Comparison of ENCODE assay signal across 1 cellular context in the genomic region with DNA sequence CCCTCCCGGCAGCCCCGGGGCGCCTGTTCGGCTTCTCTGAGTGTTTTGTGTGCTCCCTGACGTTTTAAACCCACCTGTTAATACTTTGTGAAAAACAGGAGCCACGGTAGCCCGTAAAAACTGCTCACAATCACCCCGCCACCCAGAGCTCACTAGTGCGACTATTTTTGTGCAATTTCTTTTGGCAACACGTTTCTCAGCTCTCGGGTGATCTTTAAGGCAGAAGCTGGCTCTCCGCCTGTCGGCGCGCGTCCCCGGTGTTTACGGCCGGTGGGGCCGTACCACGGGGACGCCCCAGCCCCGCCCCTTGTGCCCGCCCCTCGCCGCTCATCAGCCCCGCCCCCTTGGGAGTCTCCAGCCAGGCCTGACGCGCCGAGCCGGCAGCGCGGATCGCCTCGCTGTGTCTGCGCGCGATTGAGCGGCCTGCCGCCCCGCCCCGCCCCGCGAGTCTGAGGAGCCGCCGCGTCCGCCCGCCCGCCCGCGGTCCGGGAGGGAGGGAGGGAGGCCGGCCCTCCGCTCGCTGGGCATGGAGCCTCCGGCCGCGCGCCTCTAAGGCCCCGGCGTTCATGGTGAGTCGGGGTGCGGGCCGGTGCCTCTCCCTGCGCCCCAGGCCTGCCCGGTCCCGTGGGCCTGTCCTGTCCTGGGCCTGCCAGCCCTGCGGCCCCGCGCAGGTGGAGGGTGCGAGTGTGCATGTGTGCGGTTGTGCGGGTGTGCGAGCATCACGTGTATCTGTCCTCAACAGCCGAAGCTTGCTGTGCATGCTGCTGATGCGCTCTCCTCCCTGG.
TF ChIP-seq lines count a peak whose summit lies in the region.

No MANE protein-coding gene starts in this region.

TF ChIP-seq in HepG2, 621 proteins besides CTCF, POLR2A, EP300 and RAD21 (continued from another document and continues in another):
- TF ChIP-seq, protein P1, sequence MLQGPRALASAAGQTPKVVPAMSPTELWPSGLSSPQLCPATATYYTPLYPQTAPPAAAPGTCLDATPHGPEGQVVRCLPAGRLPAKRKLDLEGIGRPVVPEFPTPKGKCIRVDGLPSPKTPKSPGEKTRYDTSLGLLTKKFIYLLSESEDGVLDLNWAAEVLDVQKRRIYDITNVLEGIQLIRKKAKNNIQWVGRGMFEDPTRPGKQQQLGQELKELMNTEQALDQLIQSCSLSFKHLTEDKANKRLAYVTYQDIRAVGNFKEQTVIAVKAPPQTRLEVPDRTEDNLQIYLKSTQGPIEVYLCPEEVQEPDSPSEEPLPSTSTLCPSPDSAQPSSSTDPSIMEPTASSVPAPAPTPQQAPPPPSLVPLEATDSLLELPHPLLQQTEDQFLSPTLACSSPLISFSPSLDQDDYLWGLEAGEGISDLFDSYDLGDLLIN (CRISPR knock-in tag; IDR thresholded peaks at IDR 0.05; ENCODE audit: borderline replicate concordance) = no peak
- TF ChIP-seq U2AF1 (optimal IDR thresholded peaks at IDR 0.05; ENCODE audit: low read depth, low read length) (no peak), SMYD3 (CRISPR knock-in tag; IDR thresholded peaks at IDR 0.05) (no peak), ZNF3 (CRISPR knock-in tag; IDR thresholded peaks at IDR 0.05) (no peak), HNRNPUL1 (IDR thresholded peaks at IDR 0.05; ENCODE audit: low read depth, low read length) (no peak), ZNF768 (CRISPR knock-in tag; IDR thresholded peaks at IDR 0.05) (peak; percentile 78), ZNF121 (CRISPR knock-in tag; IDR thresholded peaks at IDR 0.05) (no peak), ZNF30 (CRISPR knock-in tag; IDR thresholded peaks at IDR 0.05) (no peak), EEA1 (CRISPR knock-in tag; IDR thresholded peaks at IDR 0.05; ENCODE audit: borderline replicate concordance) (0 out of 2 replicates have a peak, but pooled peaks have one; percentile 29), NCOA5 (CRISPR knock-in tag; IDR thresholded peaks at IDR 0.05) (no peak), HDAC2 (CRISPR knock-in tag; IDR thresholded peaks at IDR 0.05) (peak; percentile 41; the same call in 1 of the 2 replicates), KLF6 (CRISPR knock-in tag; IDR thresholded peaks at IDR 0.05) (no peak; the same call in 1 of the 2 replicates), SMAD9 (CRISPR knock-in tag; IDR thresholded peaks at IDR 0.05) (no peak), ZNF772 (CRISPR knock-in tag; IDR thresholded peaks at IDR 0.05) (peak; percentile 57; the same call in 1 of the 2 replicates), KLF12 (CRISPR knock-in tag; IDR thresholded peaks at IDR 0.05; ENCODE audit: borderline replicate concordance) (peak; percentile 85), ZMYM3 (CRISPR knock-in tag; IDR thresholded peaks at IDR 0.05) (no peak), MED8 (CRISPR knock-in tag; IDR thresholded peaks at IDR 0.05; ENCODE audit: insufficient replicate concordance) (no peak), ZNF232 (CRISPR knock-in tag; IDR thresholded peaks at IDR 0.05; ENCODE audit: borderline replicate concordance) (0 out of 2 replicates have a peak, but pooled peaks have one; percentile 29), PAWR (CRISPR knock-in tag; IDR thresholded peaks at IDR 0.05; ENCODE audit: borderline replicate concordance) (no peak), ZSCAN20 (CRISPR knock-in tag; IDR thresholded peaks at IDR 0.05; ENCODE audit: borderline replicate concordance) (no peak), ZNF879 (CRISPR knock-in tag; IDR thresholded peaks at IDR 0.05) (no peak), YEATS2 (CRISPR knock-in tag; IDR thresholded peaks at IDR 0.05; ENCODE audit: borderline replicate concordance) (peak; percentile 1; the same call in 1 of the 2 replicates), HHEX (CRISPR knock-in tag; IDR thresholded peaks at IDR 0.05) (no peak), BORCS8-MEF2B (CRISPR knock-in tag; IDR thresholded peaks at IDR 0.05) (peak; percentile 63; the same call in 1 of the 2 replicates), ZBTB8A (CRISPR knock-in tag; IDR thresholded peaks at IDR 0.05; ENCODE audit: borderline replicate concordance, low read depth) (no peak; the same call in 1 of the 2 replicates), ZNF607 (CRISPR knock-in tag; IDR thresholded peaks at IDR 0.05; ENCODE audit: borderline replicate concordance) (no peak), ZNF296 (CRISPR knock-in tag; conservative IDR thresholded peaks at IDR 0.05) (no peak), MBD4 (IDR thresholded peaks at IDR 0.05; ENCODE audit: borderline replicate concordance, low read length) (no peak), SMAD1 (CRISPR knock-in tag; IDR thresholded peaks at IDR 0.05; ENCODE audit: borderline replicate concordance, low read depth) (peak; percentile 50), SETDB1 (CRISPR knock-in tag; IDR thresholded peaks at IDR 0.05; ENCODE audit: borderline replicate concordance) (no peak)
- TF ChIP-seq, protein P2, sequence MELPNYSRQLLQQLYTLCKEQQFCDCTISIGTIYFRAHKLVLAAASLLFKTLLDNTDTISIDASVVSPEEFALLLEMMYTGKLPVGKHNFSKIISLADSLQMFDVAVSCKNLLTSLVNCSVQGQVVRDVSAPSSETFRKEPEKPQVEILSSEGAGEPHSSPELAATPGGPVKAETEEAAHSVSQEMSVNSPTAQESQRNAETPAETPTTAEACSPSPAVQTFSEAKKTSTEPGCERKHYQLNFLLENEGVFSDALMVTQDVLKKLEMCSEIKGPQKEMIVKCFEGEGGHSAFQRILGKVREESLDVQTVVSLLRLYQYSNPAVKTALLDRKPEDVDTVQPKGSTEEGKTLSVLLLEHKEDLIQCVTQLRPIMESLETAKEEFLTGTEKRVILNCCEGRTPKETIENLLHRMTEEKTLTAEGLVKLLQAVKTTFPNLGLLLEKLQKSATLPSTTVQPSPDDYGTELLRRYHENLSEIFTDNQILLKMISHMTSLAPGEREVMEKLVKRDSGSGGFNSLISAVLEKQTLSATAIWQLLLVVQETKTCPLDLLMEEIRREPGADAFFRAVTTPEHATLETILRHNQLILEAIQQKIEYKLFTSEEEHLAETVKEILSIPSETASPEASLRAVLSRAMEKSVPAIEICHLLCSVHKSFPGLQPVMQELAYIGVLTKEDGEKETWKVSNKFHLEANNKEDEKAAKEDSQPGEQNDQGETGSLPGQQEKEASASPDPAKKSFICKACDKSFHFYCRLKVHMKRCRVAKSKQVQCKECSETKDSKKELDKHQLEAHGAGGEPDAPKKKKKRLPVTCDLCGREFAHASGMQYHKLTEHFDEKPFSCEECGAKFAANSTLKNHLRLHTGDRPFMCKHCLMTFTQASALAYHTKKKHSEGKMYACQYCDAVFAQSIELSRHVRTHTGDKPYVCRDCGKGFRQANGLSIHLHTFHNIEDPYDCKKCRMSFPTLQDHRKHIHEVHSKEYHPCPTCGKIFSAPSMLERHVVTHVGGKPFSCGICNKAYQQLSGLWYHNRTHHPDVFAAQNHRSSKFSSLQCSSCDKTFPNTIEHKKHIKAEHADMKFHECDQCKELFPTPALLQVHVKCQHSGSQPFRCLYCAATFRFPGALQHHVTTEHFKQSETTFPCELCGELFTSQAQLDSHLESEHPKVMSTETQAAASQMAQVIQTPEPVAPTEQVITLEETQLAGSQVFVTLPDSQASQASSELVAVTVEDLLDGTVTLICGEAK (IDR thresholded peaks at IDR 0.05) = no peak
- TF ChIP-seq, protein P2 (CRISPR knock-in tag; IDR thresholded peaks at IDR 0.05) = no peak
- TF ChIP-seq, protein P3, sequence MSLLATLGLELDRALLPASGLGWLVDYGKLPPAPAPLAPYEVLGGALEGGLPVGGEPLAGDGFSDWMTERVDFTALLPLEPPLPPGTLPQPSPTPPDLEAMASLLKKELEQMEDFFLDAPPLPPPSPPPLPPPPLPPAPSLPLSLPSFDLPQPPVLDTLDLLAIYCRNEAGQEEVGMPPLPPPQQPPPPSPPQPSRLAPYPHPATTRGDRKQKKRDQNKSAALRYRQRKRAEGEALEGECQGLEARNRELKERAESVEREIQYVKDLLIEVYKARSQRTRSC (CRISPR knock-in tag; IDR thresholded peaks at IDR 0.05; ENCODE audit: low read depth) = 0 out of 2 replicates have a peak, but pooled peaks have one; percentile 48
- TF ChIP-seq, protein P4, sequence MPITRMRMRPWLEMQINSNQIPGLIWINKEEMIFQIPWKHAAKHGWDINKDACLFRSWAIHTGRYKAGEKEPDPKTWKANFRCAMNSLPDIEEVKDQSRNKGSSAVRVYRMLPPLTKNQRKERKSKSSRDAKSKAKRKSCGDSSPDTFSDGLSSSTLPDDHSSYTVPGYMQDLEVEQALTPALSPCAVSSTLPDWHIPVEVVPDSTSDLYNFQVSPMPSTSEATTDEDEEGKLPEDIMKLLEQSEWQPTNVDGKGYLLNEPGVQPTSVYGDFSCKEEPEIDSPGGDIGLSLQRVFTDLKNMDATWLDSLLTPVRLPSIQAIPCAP (CRISPR knock-in tag; IDR thresholded peaks at IDR 0.05; ENCODE audit: low read depth) = no peak
- TF ChIP-seq, protein P5, sequence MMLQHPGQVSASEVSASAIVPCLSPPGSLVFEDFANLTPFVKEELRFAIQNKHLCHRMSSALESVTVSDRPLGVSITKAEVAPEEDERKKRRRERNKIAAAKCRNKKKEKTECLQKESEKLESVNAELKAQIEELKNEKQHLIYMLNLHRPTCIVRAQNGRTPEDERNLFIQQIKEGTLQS (CRISPR knock-in tag; IDR thresholded peaks at IDR 0.05) = no peak
- TF ChIP-seq, protein P6, sequence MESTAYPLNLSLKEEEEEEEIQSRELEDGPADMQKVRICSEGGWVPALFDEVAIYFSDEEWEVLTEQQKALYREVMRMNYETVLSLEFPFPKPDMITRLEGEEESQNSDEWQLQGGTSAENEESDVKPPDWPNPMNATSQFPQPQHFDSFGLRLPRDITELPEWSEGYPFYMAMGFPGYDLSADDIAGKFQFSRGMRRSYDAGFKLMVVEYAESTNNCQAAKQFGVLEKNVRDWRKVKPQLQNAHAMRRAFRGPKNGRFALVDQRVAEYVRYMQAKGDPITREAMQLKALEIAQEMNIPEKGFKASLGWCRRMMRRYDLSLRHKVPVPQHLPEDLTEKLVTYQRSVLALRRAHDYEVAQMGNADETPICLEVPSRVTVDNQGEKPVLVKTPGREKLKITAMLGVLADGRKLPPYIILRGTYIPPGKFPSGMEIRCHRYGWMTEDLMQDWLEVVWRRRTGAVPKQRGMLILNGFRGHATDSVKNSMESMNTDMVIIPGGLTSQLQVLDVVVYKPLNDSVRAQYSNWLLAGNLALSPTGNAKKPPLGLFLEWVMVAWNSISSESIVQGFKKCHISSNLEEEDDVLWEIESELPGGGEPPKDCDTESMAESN (CRISPR knock-in tag; conservative IDR thresholded peaks at IDR 0.05) = peak; percentile 48; the same call in 1 of the 2 replicates
- TF ChIP-seq, protein P7, sequence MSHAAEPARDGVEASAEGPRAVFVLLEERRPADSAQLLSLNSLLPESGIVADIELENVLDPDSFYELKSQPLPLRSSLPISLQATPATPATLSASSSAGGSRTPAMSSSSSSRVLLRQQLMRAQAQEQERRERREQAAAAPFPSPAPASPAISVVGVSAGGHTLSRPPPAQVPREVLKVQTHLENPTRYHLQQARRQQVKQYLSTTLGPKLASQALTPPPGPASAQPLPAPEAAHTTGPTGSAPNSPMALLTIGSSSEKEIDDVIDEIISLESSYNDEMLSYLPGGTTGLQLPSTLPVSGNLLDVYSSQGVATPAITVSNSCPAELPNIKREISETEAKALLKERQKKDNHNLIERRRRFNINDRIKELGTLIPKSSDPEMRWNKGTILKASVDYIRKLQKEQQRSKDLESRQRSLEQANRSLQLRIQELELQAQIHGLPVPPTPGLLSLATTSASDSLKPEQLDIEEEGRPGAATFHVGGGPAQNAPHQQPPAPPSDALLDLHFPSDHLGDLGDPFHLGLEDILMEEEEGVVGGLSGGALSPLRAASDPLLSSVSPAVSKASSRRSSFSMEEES (CRISPR knock-in tag; IDR thresholded peaks at IDR 0.05) = 0 out of 2 replicates have a peak, but pooled peaks have one; percentile 36
- TF ChIP-seq, protein P8, sequence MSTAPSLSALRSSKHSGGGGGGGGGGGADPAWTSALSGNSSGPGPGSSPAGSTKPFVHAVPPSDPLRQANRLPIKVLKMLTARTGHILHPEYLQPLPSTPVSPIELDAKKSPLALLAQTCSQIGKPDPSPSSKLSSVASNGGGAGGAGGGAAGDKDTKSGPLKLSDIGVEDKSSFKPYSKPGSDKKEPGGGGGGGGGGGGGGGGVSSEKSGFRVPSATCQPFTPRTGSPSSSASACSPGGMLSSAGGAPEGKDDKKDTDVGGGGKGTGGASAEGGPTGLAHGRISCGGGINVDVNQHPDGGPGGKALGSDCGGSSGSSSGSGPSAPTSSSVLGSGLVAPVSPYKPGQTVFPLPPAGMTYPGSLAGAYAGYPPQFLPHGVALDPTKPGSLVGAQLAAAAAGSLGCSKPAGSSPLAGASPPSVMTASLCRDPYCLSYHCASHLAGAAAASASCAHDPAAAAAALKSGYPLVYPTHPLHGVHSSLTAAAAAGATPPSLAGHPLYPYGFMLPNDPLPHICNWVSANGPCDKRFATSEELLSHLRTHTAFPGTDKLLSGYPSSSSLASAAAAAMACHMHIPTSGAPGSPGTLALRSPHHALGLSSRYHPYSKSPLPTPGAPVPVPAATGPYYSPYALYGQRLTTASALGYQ (CRISPR knock-in tag; IDR thresholded peaks at IDR 0.05) = no peak; the same call in 1 of the 2 replicates
- TF ChIP-seq, protein P9, sequence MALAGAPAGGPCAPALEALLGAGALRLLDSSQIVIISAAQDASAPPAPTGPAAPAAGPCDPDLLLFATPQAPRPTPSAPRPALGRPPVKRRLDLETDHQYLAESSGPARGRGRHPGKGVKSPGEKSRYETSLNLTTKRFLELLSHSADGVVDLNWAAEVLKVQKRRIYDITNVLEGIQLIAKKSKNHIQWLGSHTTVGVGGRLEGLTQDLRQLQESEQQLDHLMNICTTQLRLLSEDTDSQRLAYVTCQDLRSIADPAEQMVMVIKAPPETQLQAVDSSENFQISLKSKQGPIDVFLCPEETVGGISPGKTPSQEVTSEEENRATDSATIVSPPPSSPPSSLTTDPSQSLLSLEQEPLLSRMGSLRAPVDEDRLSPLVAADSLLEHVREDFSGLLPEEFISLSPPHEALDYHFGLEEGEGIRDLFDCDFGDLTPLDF (CRISPR knock-in tag; IDR thresholded peaks at IDR 0.05) = no peak
